25 cellular contexts compared by ENCODE assay signal in the genomic region with DNA sequence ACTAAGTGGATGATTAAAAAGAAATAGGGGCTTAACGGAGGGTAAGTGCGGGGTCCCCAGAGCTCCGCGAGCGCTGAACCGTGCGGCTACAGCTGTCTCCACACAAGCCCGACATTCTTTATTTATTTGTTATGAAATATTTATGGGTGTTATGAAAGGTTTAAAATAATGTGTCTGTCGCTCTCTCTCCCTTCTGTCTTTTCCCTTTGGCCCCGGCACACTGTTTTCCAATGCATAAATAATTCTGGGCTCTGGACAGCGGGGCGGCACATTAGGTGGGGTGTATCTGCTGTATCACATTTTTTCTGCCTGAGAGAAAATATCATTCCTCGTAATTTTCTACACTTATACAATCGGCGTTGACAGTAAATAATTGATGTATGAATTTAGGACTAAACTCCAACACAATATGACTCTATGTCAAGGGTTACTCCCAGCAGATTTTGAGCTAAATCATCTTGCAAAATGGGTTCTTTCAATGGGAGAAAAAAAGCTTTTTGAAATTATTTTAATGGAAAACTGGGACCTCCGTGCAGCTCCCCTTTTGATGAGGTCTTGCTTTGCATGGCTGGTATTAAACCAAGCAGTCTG.
DNase-seq lines count a peak whose midpoint lies in the region; ATAC-seq, FAIRE-seq and TF ChIP-seq lines count a peak whose summit lies in the region.
"Had no signal": no experiment of that assay in that cellular context is flagged by ENCODE, and none has a peak within 500 bp of the region (broad histone marks: within the 10 kb centered on the region; RNA-seq: fewer than 3 reads in every experiment).

No MANE protein-coding gene starts in this region.

- TF ChIP-seq CTCF in right atrium auricular region (IDR thresholded peaks at IDR 0.05) (no peak), left ventricle myocardium inferior (IDR thresholded peaks at IDR 0.05; ENCODE audit: borderline replicate concordance) (no peak), glutamatergic neuron (IDR thresholded peaks at IDR 0.05; ENCODE audit: partially characterized antibody, unreplicated experiment) (no peak), uterus (IDR thresholded peaks at IDR 0.05) (no peak)

- no peak for ATAC-seq in GM18511 (IDR thresholded peaks at IDR 0.05; ENCODE audit: unreplicated experiment)
- ATAC-seq: A549; CD8-positive, alpha-beta T cell; GM12878 had no signal

- H3K36me3 Mint-ChIP-seq in glutamatergic neuron (ENCODE audit: unreplicated experiment) = peaks cover 8% of the 10 kb centered on the region
- H3K36me3 Mint-ChIP-seq: CD4-positive, CD25-positive, alpha-beta regulatory T cell; CD8-positive, alpha-beta T cell had no signal

- no peak for TF ChIP-seq POLR2A in uterus (IDR thresholded peaks at IDR 0.05)

- DNase-seq in right atrium auricular region (ENCODE audit: low spot score) (peak; percentile 13), left ventricle myocardium inferior (no peak), glutamatergic neuron (no peak), urothelium cell line (ENCODE audit: low spot score) (peak; percentile 1), NK-92 (lab: John Stamatoyannopoulos, UW; ENCODE audit: unreplicated experiment) (no peak), uterus (no peak)
- DNase-seq: 8988T; ACHN; AML-193; BE2C; Caco-2; CD4-positive, CD25-positive, alpha-beta regulatory T cell; CD8-positive, alpha-beta T cell; DMS153; DND-41; GDM1; GOT3; HFFc6 had no signal

- peak overlapping the region; percentile 3 for H2AFZ ChIP-seq in neuron (ENCODE audit: low read depth, low read length)

- no peak overlapping the region for H3K4me3 ChIP-seq in right atrium auricular region
- no peak overlapping the region for H3K4me3 ChIP-seq in left ventricle myocardium inferior
- H3K4me3 ChIP-seq in neuron (ENCODE audit: low read length) = no peak overlapping the region
- H3K4me3 ChIP-seq in uterus = no peak overlapping the region
- H3K4me3 ChIP-seq: A549, GM12878, HAP-1 had no signal

- H3K9me3 ChIP-seq in right atrium auricular region (no peaks in the 10 kb centered on the region), left ventricle myocardium inferior (replicated peaks) (peaks cover under 1% of the 10 kb centered on the region), neuron (ENCODE audit: low read length) (no peaks in the 10 kb centered on the region), uterus (no peaks in the 10 kb centered on the region)
- H3K9me3 ChIP-seq: A549, Caco-2, HAP-1 had no signal

- H3K4me1 ChIP-seq in right atrium auricular region = no peaks in the 10 kb centered on the region
- no peaks in the 10 kb centered on the region for H3K4me1 ChIP-seq in left ventricle myocardium inferior
- H3K4me1 ChIP-seq in neuron (ENCODE audit: insufficient read depth, low read length) = peaks cover 19% of the 10 kb centered on the region
- no peaks in the 10 kb centered on the region for H3K4me1 ChIP-seq in uterus
- H3K4me1 ChIP-seq: A549, BE2C, Caco-2, HAP-1 had no signal

- peaks cover 18% of the 10 kb centered on the region for H3K4me1 Mint-ChIP-seq in glutamatergic neuron (ENCODE audit: low read depth, unreplicated experiment)

- H3K9me3 Mint-ChIP-seq in glutamatergic neuron (ENCODE audit: unreplicated experiment) = peaks cover 12% of the 10 kb centered on the region
- H3K9me3 Mint-ChIP-seq: CD8-positive, alpha-beta T cell had no signal

- H3K27ac ChIP-seq in right atrium auricular region = no peak overlapping the region
- no peak overlapping the region for H3K27ac ChIP-seq in left ventricle myocardium inferior (replicated peaks)
- no peak overlapping the region for H3K27ac ChIP-seq in uterus
- H3K27ac ChIP-seq: A549, C4-2B had no signal

- no peak overlapping the region for H3K4me3 Mint-ChIP-seq in glutamatergic neuron (ENCODE audit: unreplicated experiment)
- H3K4me3 Mint-ChIP-seq: CD4-positive, CD25-positive, alpha-beta regulatory T cell; CD8-positive, alpha-beta T cell; HFFc6 had no signal

- H3K27ac Mint-ChIP-seq in glutamatergic neuron (ENCODE audit: unreplicated experiment) = peak overlapping the region; percentile 80
- H3K27ac Mint-ChIP-seq: CD4-positive, CD25-positive, alpha-beta regulatory T cell; CD8-positive, alpha-beta T cell; HFFc6 had no signal

- FAIRE-seq in urothelium cell line (lab: Jason Lieb, UNC) = no peak
- FAIRE-seq: A549, GM12878, H54 had no signal

- H3K27me3 Mint-ChIP-seq in glutamatergic neuron (ENCODE audit: unreplicated experiment) = peaks cover 6% of the 10 kb centered on the region
- H3K27me3 Mint-ChIP-seq: CD4-positive, CD25-positive, alpha-beta regulatory T cell had no signal

- no peaks in the 10 kb centered on the region for H3K36me3 ChIP-seq in right atrium auricular region
- H3K36me3 ChIP-seq in left ventricle myocardium inferior = no peaks in the 10 kb centered on the region
- H3K36me3 ChIP-seq in neuron (ENCODE audit: insufficient read depth, low read length) = no peaks in the 10 kb centered on the region
- no peaks in the 10 kb centered on the region for H3K36me3 ChIP-seq in uterus
- H3K36me3 ChIP-seq: BE2C, HAP-1 had no signal

- intact Hi-C loops in left ventricle myocardium inferior (cut with micrococcal nuclease) = no loop called here
- intact Hi-C loops in uterus (cut with DNase I; ENCODE audit: low total_unique reads) = no loop called here

- H3K27me3 ChIP-seq in right atrium auricular region (no peaks in the 10 kb centered on the region), left ventricle myocardium inferior (ENCODE audit: low read depth) (peaks cover 51% of the 10 kb centered on the region), neuron (ENCODE audit: insufficient read depth, low read length) (no peaks in the 10 kb centered on the region), uterus (no peaks in the 10 kb centered on the region)
- H3K27me3 ChIP-seq: BE2C had no signal

Comparison
In these comparisons a context has a peak if more than half of its experiments do, and no peak if none do; other contexts are left out.
1. DNase-seq: peak in right atrium auricular region (single experiment) and urothelium cell line (single experiment); none in left ventricle myocardium inferior (single experiment), glutamatergic neuron (single experiment), NK-92 (single experiment) and uterus (0 of 2).